In genomic region chr17:80688994-80689635, GRCh38 we compare ENCODE assay signal across 1 cellular context.
TF ChIP-seq lines count a peak whose summit lies in the region.

No MANE protein-coding gene starts in this region.

TF ChIP-seq in K562, 482 proteins besides CTCF, POLR2A, EP300 and RAD21 (continued from another document and continues in another):
- no peak for TF ChIP-seq CHD7 (IDR thresholded peaks at IDR 0.05; ENCODE audit: low read depth, low read length)
- TF ChIP-seq NFRKB (IDR thresholded peaks at IDR 0.05; ENCODE audit: low read depth) = no peak
- TF ChIP-seq ELK3 (CRISPR knock-in tag; IDR thresholded peaks at IDR 0.05) = no peak
- no peak for TF ChIP-seq SP1 (CRISPR knock-in tag; IDR thresholded peaks at IDR 0.05)
- no peak for TF ChIP-seq NR4A1 (CRISPR knock-in tag; IDR thresholded peaks at IDR 0.05)
- TF ChIP-seq NR4A1 (tag; IDR thresholded peaks at IDR 0.05) = no peak
- no peak for TF ChIP-seq IFI16 (CRISPR knock-in tag; IDR thresholded peaks at IDR 0.05)
- no peak for TF ChIP-seq E2F3 (CRISPR knock-in tag; IDR thresholded peaks at IDR 0.05)
- TF ChIP-seq KAT7 (CRISPR knock-in tag; IDR thresholded peaks at IDR 0.05; ENCODE audit: borderline replicate concordance) = no peak
- TF ChIP-seq NFYB (IDR thresholded peaks at IDR 0.05; ENCODE audit: extremely low read depth, insufficient read length) = no peak
- TF ChIP-seq, protein P1, sequence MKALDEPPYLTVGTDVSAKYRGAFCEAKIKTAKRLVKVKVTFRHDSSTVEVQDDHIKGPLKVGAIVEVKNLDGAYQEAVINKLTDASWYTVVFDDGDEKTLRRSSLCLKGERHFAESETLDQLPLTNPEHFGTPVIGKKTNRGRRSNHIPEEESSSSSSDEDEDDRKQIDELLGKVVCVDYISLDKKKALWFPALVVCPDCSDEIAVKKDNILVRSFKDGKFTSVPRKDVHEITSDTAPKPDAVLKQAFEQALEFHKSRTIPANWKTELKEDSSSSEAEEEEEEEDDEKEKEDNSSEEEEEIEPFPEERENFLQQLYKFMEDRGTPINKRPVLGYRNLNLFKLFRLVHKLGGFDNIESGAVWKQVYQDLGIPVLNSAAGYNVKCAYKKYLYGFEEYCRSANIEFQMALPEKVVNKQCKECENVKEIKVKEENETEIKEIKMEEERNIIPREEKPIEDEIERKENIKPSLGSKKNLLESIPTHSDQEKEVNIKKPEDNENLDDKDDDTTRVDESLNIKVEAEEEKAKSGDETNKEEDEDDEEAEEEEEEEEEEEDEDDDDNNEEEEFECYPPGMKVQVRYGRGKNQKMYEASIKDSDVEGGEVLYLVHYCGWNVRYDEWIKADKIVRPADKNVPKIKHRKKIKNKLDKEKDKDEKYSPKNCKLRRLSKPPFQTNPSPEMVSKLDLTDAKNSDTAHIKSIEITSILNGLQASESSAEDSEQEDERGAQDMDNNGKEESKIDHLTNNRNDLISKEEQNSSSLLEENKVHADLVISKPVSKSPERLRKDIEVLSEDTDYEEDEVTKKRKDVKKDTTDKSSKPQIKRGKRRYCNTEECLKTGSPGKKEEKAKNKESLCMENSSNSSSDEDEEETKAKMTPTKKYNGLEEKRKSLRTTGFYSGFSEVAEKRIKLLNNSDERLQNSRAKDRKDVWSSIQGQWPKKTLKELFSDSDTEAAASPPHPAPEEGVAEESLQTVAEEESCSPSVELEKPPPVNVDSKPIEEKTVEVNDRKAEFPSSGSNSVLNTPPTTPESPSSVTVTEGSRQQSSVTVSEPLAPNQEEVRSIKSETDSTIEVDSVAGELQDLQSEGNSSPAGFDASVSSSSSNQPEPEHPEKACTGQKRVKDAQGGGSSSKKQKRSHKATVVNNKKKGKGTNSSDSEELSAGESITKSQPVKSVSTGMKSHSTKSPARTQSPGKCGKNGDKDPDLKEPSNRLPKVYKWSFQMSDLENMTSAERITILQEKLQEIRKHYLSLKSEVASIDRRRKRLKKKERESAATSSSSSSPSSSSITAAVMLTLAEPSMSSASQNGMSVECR (CRISPR knock-in tag; IDR thresholded peaks at IDR 0.05) = no peak
- TF ChIP-seq RBM15 (IDR thresholded peaks at IDR 0.05; ENCODE audit: insufficient read depth, low read length) = no peak
- peak; percentile 46 to 92; a peak in 2 of 4 replicates for TF ChIP-seq UBTF (IDR thresholded peaks at IDR 0.05; ENCODE audit: borderline replicate concordance in 1 of 2, low read depth in 2 of 2, low read length in 2 of 2)
- no peak for TF ChIP-seq COPS2 (conservative IDR thresholded peaks at IDR 0.05)
- TF ChIP-seq KDM5B (IDR thresholded peaks at IDR 0.05; ENCODE audit: insufficient replicate concordance, low read depth, low read length) = no peak
- 0 out of 2 replicates have a peak, but pooled peaks have one; percentile 11 for TF ChIP-seq PHF21A (IDR thresholded peaks at IDR 0.05; ENCODE audit: borderline replicate concordance, low read depth)
- no peak for TF ChIP-seq NCOA4 (IDR thresholded peaks at IDR 0.05; ENCODE audit: partially characterized antibody)
- TF ChIP-seq L3MBTL2 (IDR thresholded peaks at IDR 0.05) = peak; percentile 97
- TF ChIP-seq RCOR1 (IDR thresholded peaks at IDR 0.05; ENCODE audit: borderline replicate concordance in 1 of 2, low read depth in 2 of 2, low read length in 2 of 2) = peak; percentile 89 to 99
- no peak for TF ChIP-seq HMG20A (CRISPR knock-in tag; conservative IDR thresholded peaks at IDR 0.05)
- TF ChIP-seq VEZF1 (CRISPR knock-in tag; IDR thresholded peaks at IDR 0.05) = no peak
- peak; percentile 68 for TF ChIP-seq NEUROD1 (IDR thresholded peaks at IDR 0.05; ENCODE audit: borderline replicate concordance, low read depth, low read length, partially characterized antibody)
- peak; percentile 80; the same call in 1 of the 2 replicates for TF ChIP-seq NBN (IDR thresholded peaks at IDR 0.05; ENCODE audit: low read depth)
- no peak for TF ChIP-seq ZNF384 (IDR thresholded peaks at IDR 0.05; ENCODE audit: low read depth, low read length)
- no peak for TF ChIP-seq PYGO2 (tag; IDR thresholded peaks at IDR 0.05)
- peak; percentile 66 for TF ChIP-seq BHLHE40 (IDR thresholded peaks at IDR 0.05; ENCODE audit: low read length)
- no peak for TF ChIP-seq ZNF347 (CRISPR knock-in tag; IDR thresholded peaks at IDR 0.05; ENCODE audit: low read depth)
- no peak for TF ChIP-seq EZH2 (IDR thresholded peaks at IDR 0.05; ENCODE audit: borderline replicate concordance, low read depth, low read length)
- TF ChIP-seq ARID2 (IDR thresholded peaks at IDR 0.05) = no peak
- TF ChIP-seq KHSRP (IDR thresholded peaks at IDR 0.05) = no peak
- no peak for TF ChIP-seq MLX (CRISPR knock-in tag; conservative IDR thresholded peaks at IDR 0.05)
- TF ChIP-seq ZNF175 (CRISPR knock-in tag; IDR thresholded peaks at IDR 0.05; ENCODE audit: low read depth) = no peak
- TF ChIP-seq, protein P2, sequence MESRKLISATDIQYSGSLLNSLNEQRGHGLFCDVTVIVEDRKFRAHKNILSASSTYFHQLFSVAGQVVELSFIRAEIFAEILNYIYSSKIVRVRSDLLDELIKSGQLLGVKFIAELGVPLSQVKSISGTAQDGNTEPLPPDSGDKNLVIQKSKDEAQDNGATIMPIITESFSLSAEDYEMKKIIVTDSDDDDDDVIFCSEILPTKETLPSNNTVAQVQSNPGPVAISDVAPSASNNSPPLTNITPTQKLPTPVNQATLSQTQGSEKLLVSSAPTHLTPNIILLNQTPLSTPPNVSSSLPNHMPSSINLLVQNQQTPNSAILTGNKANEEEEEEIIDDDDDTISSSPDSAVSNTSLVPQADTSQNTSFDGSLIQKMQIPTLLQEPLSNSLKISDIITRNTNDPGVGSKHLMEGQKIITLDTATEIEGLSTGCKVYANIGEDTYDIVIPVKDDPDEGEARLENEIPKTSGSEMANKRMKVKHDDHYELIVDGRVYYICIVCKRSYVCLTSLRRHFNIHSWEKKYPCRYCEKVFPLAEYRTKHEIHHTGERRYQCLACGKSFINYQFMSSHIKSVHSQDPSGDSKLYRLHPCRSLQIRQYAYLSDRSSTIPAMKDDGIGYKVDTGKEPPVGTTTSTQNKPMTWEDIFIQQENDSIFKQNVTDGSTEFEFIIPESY (CRISPR knock-in tag; IDR thresholded peaks at IDR 0.05) = peak; percentile 51; the same call in 1 of the 2 replicates
- no peak for TF ChIP-seq CSDE1 (IDR thresholded peaks at IDR 0.05)
- TF ChIP-seq, protein P3, sequence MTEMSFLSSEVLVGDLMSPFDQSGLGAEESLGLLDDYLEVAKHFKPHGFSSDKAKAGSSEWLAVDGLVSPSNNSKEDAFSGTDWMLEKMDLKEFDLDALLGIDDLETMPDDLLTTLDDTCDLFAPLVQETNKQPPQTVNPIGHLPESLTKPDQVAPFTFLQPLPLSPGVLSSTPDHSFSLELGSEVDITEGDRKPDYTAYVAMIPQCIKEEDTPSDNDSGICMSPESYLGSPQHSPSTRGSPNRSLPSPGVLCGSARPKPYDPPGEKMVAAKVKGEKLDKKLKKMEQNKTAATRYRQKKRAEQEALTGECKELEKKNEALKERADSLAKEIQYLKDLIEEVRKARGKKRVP (CRISPR knock-in tag; IDR thresholded peaks at IDR 0.05) = no peak
